19 cellular contexts compared by ENCODE assay signal in the genomic region with DNA sequence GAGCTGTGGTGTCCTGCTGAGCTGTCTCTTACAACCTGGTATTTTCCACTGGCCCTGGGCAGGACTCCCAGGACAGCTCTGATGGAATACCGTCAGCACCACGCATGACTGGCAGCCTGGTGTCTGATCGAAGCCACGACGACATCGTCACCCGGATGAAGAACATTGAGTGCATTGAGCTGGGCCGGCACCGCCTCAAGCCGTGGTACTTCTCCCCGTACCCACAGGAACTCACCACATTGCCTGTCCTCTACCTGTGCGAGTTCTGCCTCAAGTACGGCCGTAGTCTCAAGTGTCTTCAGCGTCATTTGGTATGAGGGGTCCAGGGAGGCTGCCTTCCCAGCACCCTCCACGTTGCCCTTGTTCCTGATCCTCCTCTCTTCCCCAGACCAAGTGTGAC. TPM values are rescaled to one million over a fixed set of nuclear protein-coding genes. Genes with fewer than 3 reads are reported as not detected.
DNase-seq lines count a peak whose midpoint lies in the region; ATAC-seq and TF ChIP-seq lines count a peak whose summit lies in the region.
"Had no signal": no experiment of that assay in that cellular context is flagged by ENCODE, and none has a peak within 500 bp of the region (broad histone marks: within the 10 kb centered on the region; RNA-seq: fewer than 3 reads in every experiment).

No MANE protein-coding gene starts in this region.

- WGBS in neuronal stem cell (ENCODE audit: extremely low coverage in 2 of 2, insufficient read length in 2 of 2, insufficient replicate concordance in 1 of 2), 2 donors, result no CpG with 5 or more reads among the region's 16 CpGs

- peaks cover 58% of the 10 kb centered on the region for H3K4me1 Mint-ChIP-seq in activated T-cell treated with anti-CD3 and anti-CD28 coated beads, Interleukin-2, amount 50 U/mL, for 24 hours (ENCODE audit: low read depth)
- H3K4me1 Mint-ChIP-seq in WTC11, result peaks cover 10% of the 10 kb centered on the region
- H3K4me1 Mint-ChIP-seq in glutamatergic neuron (ENCODE audit: low read depth, unreplicated experiment), result peaks cover 5% of the 10 kb centered on the region
- H3K4me1 Mint-ChIP-seq in activated CD4-positive, alpha-beta T cell treated with anti-CD3 and anti-CD28 coated beads, Interleukin-2, amount 10 ng/mL, durations not matched to agents 7 days and 5 days, result peaks cover 53% of the 10 kb centered on the region

- H4K91ac ChIP-seq in neuronal stem cell (ENCODE audit: low read depth, low read length, poor library complexity), result no peak overlapping the region

- no peak overlapping the region for H3K18ac ChIP-seq in neuronal stem cell (ENCODE audit: low read length)

- H3K27ac Mint-ChIP-seq in activated T-cell treated with anti-CD3 and anti-CD28 coated beads, Interleukin-2, amount 50 U/mL, for 24 hours, result peak overlapping the region; percentile 32
- H3K27ac Mint-ChIP-seq in WTC11, result no peak overlapping the region
- no peak overlapping the region for H3K27ac Mint-ChIP-seq in glutamatergic neuron (ENCODE audit: unreplicated experiment)
- H3K27ac Mint-ChIP-seq in activated CD4-positive, alpha-beta T cell treated with anti-CD3 and anti-CD28 coated beads, Interleukin-2, amount 10 ng/mL, durations not matched to agents 7 days and 5 days, result no peak overlapping the region

- H3K27me3 ChIP-seq in neuronal stem cell (ENCODE audit: control insufficient read depth in 3 of 3, insufficient read depth in 3 of 3, low read depth in 1 of 3, low read length in 3 of 3), result no peaks in the 10 kb centered on the region
- H3K27me3 ChIP-seq: brain microvascular endothelial cell, spleen had no signal

- no peak overlapping the region for H3K4me3 ChIP-seq in neuronal stem cell (ENCODE audit: low read length in 2 of 2)
- H3K4me3 ChIP-seq: coronary artery, spleen had no signal

- H4K8ac ChIP-seq in neuronal stem cell (ENCODE audit: low read depth, low read length), result no peak overlapping the region

- no peak overlapping the region for H2BK5ac ChIP-seq in neuronal stem cell (ENCODE audit: low read length)

- no peak overlapping the region for H3K4ac ChIP-seq in neuronal stem cell (ENCODE audit: low read length)

- H3K23ac ChIP-seq in neuronal stem cell (ENCODE audit: low read depth, low read length, poor library complexity), result no peak overlapping the region

- DNase-seq in activated T-cell treated with anti-CD3 and anti-CD28 coated beads, Interleukin-2, amount 50 U/mL, for 24 hours, result no peak
- DNase-seq in activated T-cell treated with anti-CD3 and anti-CD28 coated beads for 4 hours (no peak), WTC11 (ENCODE audit: low spot score) (peak; percentile 3), glutamatergic neuron (no peak), neuronal stem cell (ENCODE audit: low spot score) (no peak), NCI-H1436 (lab: John Stamatoyannopoulos, UW) (no peak), activated gamma-delta T cell (lab: John Stamatoyannopoulos, UW) (no peak)
- DNase-seq in activated CD4-positive, alpha-beta T cell treated with anti-CD3 and anti-CD28 coated beads, Interleukin-2, amount 10 ng/mL, durations not matched to agents 7 days and 5 days, result no peak
- DNase-seq: brain microvascular endothelial cell; hippocampal formation; islet precursor cell; NCI-H1417 treated with DMSO at 0.1 percent for 48 hours; NCI-H2171; NCI-H526 treated with DMSO at 0.1 percent for 48 hours; spleen; stimulated activated CD4-positive, alpha-beta T cell treated with anti-CD3 and anti-CD28 coated beads, Interleukin-4, amount 100 ng/mL, for 4 hours had no signal

- H3K14ac ChIP-seq in neuronal stem cell (ENCODE audit: low read length), result no peak overlapping the region

- no peak overlapping the region for H2AK5ac ChIP-seq in neuronal stem cell (ENCODE audit: low read depth, low read length)

- no peak overlapping the region for H2BK12ac ChIP-seq in neuronal stem cell (ENCODE audit: low read length)

- no peaks in the 10 kb centered on the region for H3K27me3 Mint-ChIP-seq in activated T-cell treated with anti-CD3 and anti-CD28 coated beads, Interleukin-2, amount 50 U/mL, for 24 hours
- no peaks in the 10 kb centered on the region; the same call in 1 of the 2 replicates for H3K27me3 Mint-ChIP-seq in WTC11 (ENCODE audit: low read depth)
- H3K27me3 Mint-ChIP-seq in glutamatergic neuron (ENCODE audit: unreplicated experiment), result peaks cover 5% of the 10 kb centered on the region
- no peaks in the 10 kb centered on the region for H3K27me3 Mint-ChIP-seq in activated CD4-positive, alpha-beta T cell treated with anti-CD3 and anti-CD28 coated beads, Interleukin-2, amount 10 ng/mL, durations not matched to agents 7 days and 5 days

- H3K4me2 ChIP-seq in neuronal stem cell (ENCODE audit: insufficient read depth, low read length, poor library complexity, severe bottlenecking), result no peak overlapping the region

- H3K79me1 ChIP-seq in neuronal stem cell (ENCODE audit: low read depth, low read length), result peaks cover 6% of the 10 kb centered on the region

- H3K4me1 ChIP-seq in neuronal stem cell (ENCODE audit: control insufficient read depth in 2 of 2, insufficient read depth in 1 of 2, low read depth in 1 of 2, low read length in 2 of 2), result peaks cover 6 to 9% of the 10 kb centered on the region in 2 donors

- CTCF ChIA-PET in WTC11 (lab: Charles Lee), result interaction anchor here (1.6 to 4.5 kb wide), 2 partner anchors 66 to 170 kb away, joined by 3 to 48 read pairs; a partner anchor contains a TSS
- CTCF ChIA-PET in activated CD4-positive, alpha-beta T cell treated with anti-CD3 and anti-CD28 coated beads, Interleukin-2, amount 10 ng/mL, durations not matched to agents 7 days and 5 days (lab: Charles Lee), result interaction anchor here (1.0 to 1.9 kb wide), 5 partner anchors 9 to 177 kb away, joined by 3 to 8 read pairs (median 4); a partner anchor contains a TSS

- H2BK120ac ChIP-seq in neuronal stem cell (ENCODE audit: low read depth, low read length), result no peak overlapping the region

- H3K36me3 Mint-ChIP-seq in activated T-cell treated with anti-CD3 and anti-CD28 coated beads, Interleukin-2, amount 50 U/mL, for 24 hours (ENCODE audit: low read depth), result peaks cover 74% of the 10 kb centered on the region
- H3K36me3 Mint-ChIP-seq in WTC11, result peaks cover 56% of the 10 kb centered on the region
- H3K36me3 Mint-ChIP-seq in glutamatergic neuron (ENCODE audit: unreplicated experiment), result no peaks in the 10 kb centered on the region
- peaks cover 54% of the 10 kb centered on the region for H3K36me3 Mint-ChIP-seq in activated CD4-positive, alpha-beta T cell treated with anti-CD3 and anti-CD28 coated beads, Interleukin-2, amount 10 ng/mL, durations not matched to agents 7 days and 5 days (ENCODE audit: low read depth)

- POLR2A ChIA-PET in WTC11 (lab: Charles Lee), result no interaction called here
- POLR2A ChIA-PET in activated CD4-positive, alpha-beta T cell treated with anti-CD3 and anti-CD28 coated beads, Interleukin-2, amount 10 ng/mL, durations not matched to agents 7 days and 5 days (lab: Charles Lee), result no interaction called here

- ATAC-seq in WTC11, result no peak

- no peak overlapping the region for H2AFZ ChIP-seq in neuronal stem cell (ENCODE audit: low read length)

- TF ChIP-seq CTCF in WTC11 (IDR thresholded peaks at IDR 0.05) (no peak), glutamatergic neuron (IDR thresholded peaks at IDR 0.05; ENCODE audit: partially characterized antibody, unreplicated experiment) (no peak)

- H3K27ac ChIP-seq in neuronal stem cell (replicated peaks; ENCODE audit: low read length), result no peak overlapping the region
- H3K27ac ChIP-seq: brain microvascular endothelial cell, C4-2B, VCaP had no signal

- no peak overlapping the region for H2BK15ac ChIP-seq in neuronal stem cell (ENCODE audit: low read length)

- no peaks in the 10 kb centered on the region for H3K9me3 ChIP-seq in neuronal stem cell (replicated peaks in 1 of 2; ENCODE audit: control insufficient read depth in 2 of 2, insufficient read depth in 1 of 2, low read depth in 1 of 2, low read length in 2 of 2)
- H3K9me3 ChIP-seq: spleen had no signal

- H3K4me3 Mint-ChIP-seq in activated T-cell treated with anti-CD3 and anti-CD28 coated beads, Interleukin-2, amount 50 U/mL, for 24 hours, result no peak overlapping the region
- H3K4me3 Mint-ChIP-seq in WTC11 (no peak overlapping the region), glutamatergic neuron (ENCODE audit: unreplicated experiment) (peak overlapping the region; percentile 36)
- H3K4me3 Mint-ChIP-seq in activated CD4-positive, alpha-beta T cell treated with anti-CD3 and anti-CD28 coated beads, Interleukin-2, amount 10 ng/mL, durations not matched to agents 7 days and 5 days, result no peak overlapping the region

- peak overlapping the region; percentile 26 for H3K9ac ChIP-seq in neuronal stem cell (ENCODE audit: low read depth, low read length, poor library complexity)

- peaks cover 55 to 68% of the 10 kb centered on the region in 2 donors for H3K36me3 ChIP-seq in neuronal stem cell (replicated peaks in 1 of 2; ENCODE audit: control insufficient read depth in 2 of 2, insufficient read depth in 2 of 2, low read length in 2 of 2)

- no peaks in the 10 kb centered on the region for H3K9me3 Mint-ChIP-seq in activated T-cell treated with anti-CD3 and anti-CD28 coated beads, Interleukin-2, amount 50 U/mL, for 24 hours
- H3K9me3 Mint-ChIP-seq in WTC11, result no peaks in the 10 kb centered on the region
- H3K9me3 Mint-ChIP-seq in glutamatergic neuron (ENCODE audit: unreplicated experiment), result peaks cover 14% of the 10 kb centered on the region
- H3K9me3 Mint-ChIP-seq in activated CD4-positive, alpha-beta T cell treated with anti-CD3 and anti-CD28 coated beads, Interleukin-2, amount 10 ng/mL, durations not matched to agents 7 days and 5 days, result no peaks in the 10 kb centered on the region

RNA-seq across cellular contexts. Expression of a gene that starts 2.4 kb away (rescaled TPM):
- 44.9 to 56.6 TPM (median 46.0 TPM) in 3 replicates for total RNA-seq in WTC11 (2021)
- 71.3 TPM for total RNA-seq in glutamatergic neuron (ENCODE audit: unreplicated experiment)
- polyA plus RNA-seq in neuronal stem cell (2013, experiment 1 of 2), result 30.4 TPM
- polyA plus RNA-seq in neuronal stem cell (2013, experiment 2 of 2), result 28.5 TPM
- total RNA-seq in activated CD4-positive, alpha-beta T cell treated with anti-CD3 and anti-CD28 coated beads, Interleukin-2, amount 10 ng/mL, durations not matched to agents 7 days and 5 days, result 10 to 100 TPM; 60.8 to 72.3 TPM

RNA-seq across cellular contexts. Expression of a gene that starts 6.2 kb away (rescaled TPM):
- total RNA-seq in WTC11 (2021) (42.1 to 53.0 TPM (median 52.2 TPM) in 3 replicates), glutamatergic neuron (ENCODE audit: unreplicated experiment) (42.9 TPM)
- polyA plus RNA-seq in neuronal stem cell (2013, experiment 1 of 2), result 26.2 TPM
- polyA plus RNA-seq in neuronal stem cell (2013, experiment 2 of 2), result 27.9 TPM
- total RNA-seq in activated CD4-positive, alpha-beta T cell treated with anti-CD3 and anti-CD28 coated beads, Interleukin-2, amount 10 ng/mL, durations not matched to agents 7 days and 5 days, result 10 to 100 TPM; 74.9 to 86.3 TPM

RNA-seq across cellular contexts. Expression of a gene that starts 51.7 kb away (rescaled TPM):
- total RNA-seq in WTC11 (2021) (26.3 to 35.1 TPM (median 29.0 TPM) in 3 replicates), glutamatergic neuron (ENCODE audit: unreplicated experiment) (61.2 TPM)
- polyA plus RNA-seq in neuronal stem cell (2013, experiment 1 of 2), result 26.0 TPM
- polyA plus RNA-seq in neuronal stem cell (2013, experiment 2 of 2), result 24.2 TPM
- total RNA-seq in activated CD4-positive, alpha-beta T cell treated with anti-CD3 and anti-CD28 coated beads, Interleukin-2, amount 10 ng/mL, durations not matched to agents 7 days and 5 days, result 10 to 100 TPM; 76.7 to 79.8 TPM
